In the genomic region with DNA sequence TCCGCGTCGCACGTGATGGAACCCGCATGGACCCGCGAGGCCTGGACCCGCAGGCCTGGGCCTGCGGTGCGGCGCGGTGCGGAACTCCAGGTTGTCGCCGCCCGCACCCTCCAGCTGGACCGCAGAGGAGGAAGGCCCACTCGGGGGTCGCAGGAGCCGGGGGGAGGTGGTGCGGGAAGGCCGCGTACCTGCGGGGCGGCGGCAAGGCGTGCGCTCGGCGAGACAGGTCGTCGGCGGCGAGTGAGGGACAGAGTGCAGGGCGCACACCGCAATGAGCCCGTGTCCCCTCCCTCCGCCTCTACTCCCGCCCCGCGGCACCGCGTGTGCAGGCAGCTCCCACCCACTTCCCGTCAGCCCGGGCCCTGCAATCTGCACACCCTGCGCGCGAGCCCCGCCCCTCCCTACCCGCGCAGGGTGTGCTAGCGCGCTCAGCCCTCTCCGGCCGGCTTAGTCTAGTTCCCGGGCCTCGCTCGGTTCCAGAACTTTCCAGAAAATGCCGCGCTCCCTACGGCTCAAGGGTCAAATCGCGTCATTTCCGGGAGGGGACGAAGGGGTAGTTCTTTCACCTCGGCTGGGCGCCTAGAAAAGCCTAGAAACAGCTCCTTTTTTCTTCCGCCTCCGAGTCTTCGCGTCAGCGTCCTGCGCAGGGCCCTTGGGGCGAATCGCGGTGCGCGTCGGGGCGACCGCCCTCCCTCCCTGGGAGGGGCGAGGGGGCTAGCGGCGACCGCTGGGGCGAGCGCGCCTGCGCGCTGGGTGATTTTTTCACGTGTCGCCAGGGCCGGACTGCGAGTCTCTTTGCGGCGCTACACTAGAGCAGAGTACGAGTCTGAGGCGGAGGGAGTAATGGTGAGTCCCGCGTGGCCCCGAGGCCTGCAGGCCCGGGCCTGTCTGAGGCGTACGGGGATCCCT, we compare ENCODE assay signal across 8 cellular contexts. TPM values are rescaled to one million over a fixed set of nuclear protein-coding genes. Genes with fewer than 3 reads are reported as not detected.
DNase-seq lines count a peak whose midpoint lies in the region; ATAC-seq lines count a peak whose summit lies in the region.

Gene HSPD1, minus strand, starts transcription at position 247 of the 909 bp plus-strand sequence. CDS start 992 bp downstream, outside the sequence.
Gene HSPE1, plus strand, starts transcription at position 786 of the 909 bp plus-strand sequence. Its CDS starts 58 bp downstream, at position 844.

- CTCF ChIA-PET in CD8-positive, alpha-beta memory T cell (lab: Charles Lee): interaction anchor here (0.6 to 3.4 kb wide), 10 partner anchors 9 to 206 kb away, joined by 3 to 14 read pairs (median 4); partner anchors contain the start of genes COQ10B, MARS2, MOB4 and SF3B1

- H3K36me3 Mint-ChIP-seq in CD8-positive, alpha-beta memory T cell: peaks cover 0 to 82% (median 1%) of the 10 kb centered on the region in 3 donors

- H3K36me3 ChIP-seq in CD8-positive, alpha-beta memory T cell (ENCODE audit: insufficient read depth, low read length): peaks cover 20% of the 10 kb centered on the region

- peaks cover 52% of the 10 kb centered on the region for H3K4me1 ChIP-seq in CD8-positive, alpha-beta memory T cell (ENCODE audit: insufficient read depth, low read length)

- H3K9me3 Mint-ChIP-seq in CD8-positive, alpha-beta memory T cell: no peaks in the 10 kb centered on the region

- H3K27ac ChIP-seq in CD8-positive, alpha-beta memory T cell (ENCODE audit: low read depth, low read length): peak within 1 kb of the TSS; percentile 90

- H3K4me3 ChIP-seq in CD8-positive, alpha-beta memory T cell (ENCODE audit: low read length): peak within 1 kb of the TSS; percentile 95

- peak within 1 kb of the TSS; percentile 87 to 99 (median 90) for H3K4me3 Mint-ChIP-seq in CD8-positive, alpha-beta memory T cell

- H3K4me1 Mint-ChIP-seq in CD8-positive, alpha-beta memory T cell: peaks cover 55 to 70% (median 68%) of the 10 kb centered on the region in 3 donors

- H3K27me3 Mint-ChIP-seq in CD8-positive, alpha-beta memory T cell: no peaks in the 10 kb centered on the region

- POLR2A ChIA-PET in CD8-positive, alpha-beta memory T cell (lab: Charles Lee): interaction anchor here (0.5 to 6.4 kb wide), 11 partner anchors 15 to 373 kb away, joined by 3 to 101 read pairs (median 3); partner anchors contain the start of genes COQ10B, MARS2, MOB4 and SF3B1

- peak; percentile 72 for ATAC-seq in GM19468 (IDR thresholded peaks at IDR 0.05; ENCODE audit: extremely low read depth, unreplicated experiment)

- no peaks in the 10 kb centered on the region for H3K9me3 ChIP-seq in CD8-positive, alpha-beta memory T cell (ENCODE audit: low read length)

- H3K27me3 ChIP-seq in CD8-positive, alpha-beta memory T cell (ENCODE audit: insufficient read depth, low read length, poor library complexity, severe bottlenecking): no peaks in the 10 kb centered on the region

- peak within 1 kb of the TSS; percentile 86 to 99 (median 98) for H3K27ac Mint-ChIP-seq in CD8-positive, alpha-beta memory T cell

- DNase-seq in CD8-positive, alpha-beta memory T cell: peak; percentile 96 to 98 (median 97)
- peak; percentile 100 for DNase-seq in HS-5 (ENCODE audit: low read depth)
- DNase-seq in NK-92 treated with Interleukin-12 subunit alpha and Interleukin-12 subunit beta, amount 100 ng/mL, for 24 hours (lab: John Stamatoyannopoulos, UW): peak; percentile 97
- peak; percentile 97 for DNase-seq in activated CD8-positive, alpha-beta memory T cell treated with anti-CD3 and anti-CD28 coated beads for 24 hours
- peak; percentile 97 for DNase-seq in effector CD8-positive, alpha-beta T cell (lab: John Stamatoyannopoulos, UW)
- peak; percentile 99 to 100 for DNase-seq in lung microvascular endothelial cell (ENCODE audit: low read depth in 2 of 2)
- DNase-seq in stimulated activated CD4-positive, alpha-beta T cell treated with anti-CD3 and anti-CD28 coated beads, TNF-alpha, amount 100 ng/mL, for 48 hours (ENCODE audit: low read depth in 3 of 3): peak; percentile 95 to 97 (median 97)

RNA-seq across cellular contexts. Expression of gene HSPD1, which starts in this region (rescaled TPM):
- total RNA-seq in CD8-positive, alpha-beta memory T cell: 1,000 to 10,000 TPM; 1,152 to 1,183 TPM
- polyA plus RNA-seq in CD8-positive, alpha-beta memory T cell: 110 TPM
- 97.6 and 102 TPM in 2 replicates for total RNA-seq in lung microvascular endothelial cell

RNA-seq across cellular contexts. Expression of gene HSPE1, which starts in this region (rescaled TPM):
- total RNA-seq in CD8-positive, alpha-beta memory T cell: 100 to 1,000 TPM; 449 to 476 TPM
- 141 TPM for polyA plus RNA-seq in CD8-positive, alpha-beta memory T cell
- total RNA-seq in lung microvascular endothelial cell: 52.3 and 57.1 TPM in 2 replicates

Comparison
In these comparisons a context has a peak if more than half of its experiments do, and no peak if none do; other contexts are left out.
1. Peak in every context shown above with its lines: DNase-seq, ATAC-seq, H3K4me3 ChIP-seq and H3K27ac ChIP-seq.
2. RNA of gene HSPD1 (total RNA-seq): 1,152 to 1,183 TPM in CD8-positive, alpha-beta memory T cell; 97.6 to 102 TPM in lung microvascular endothelial cell; every median in the first group is over 10 times any median in the second.